Comparison of ENCODE assay signal across 8 cellular contexts in genomic region chr1:27300341-27301051, GRCh38. TPM values are rescaled to one million over a fixed set of nuclear protein-coding genes. Genes with fewer than 3 reads are reported as not detected.
DNase-seq lines count a peak whose midpoint lies in the region; ATAC-seq and TF ChIP-seq lines count a peak whose summit lies in the region.

No MANE protein-coding gene starts in this region.

- H3K36me3 ChIP-seq in KMS-11 (ENCODE audit: insufficient read depth), result no peaks in the 10 kb centered on the region

- H3K4me1 ChIP-seq in KMS-11 (ENCODE audit: low read depth, poor library complexity, severe bottlenecking), result no peaks in the 10 kb centered on the region

- intact Hi-C loops in activated T-helper 1 cell treated with anti-CD3 and anti-CD28 coated beads, Interleukin-12 subunit alpha, Interleukin-12 subunit beta, Interleukin-2, Interleukin-4 antibody, amounts not matched to agents 30 ng/mL and 10 ng/mL and 1 ng/mL, durations not matched to agents 14 hours and 24 hours and 36 hours (cut with micrococcal nuclease), result loop anchor here (1.0 to 2.0 kb wide), 4 partner anchors 56 to 306 kb away; no protein-coding TSS in a partner anchor

- no peak overlapping the region for H2AFZ ChIP-seq in KMS-11 (ENCODE audit: low read depth)

- DNase-seq in GDM1 (lab: John Stamatoyannopoulos, UW) (peak; percentile 85), RKO (ENCODE audit: low spot score) (peak; percentile 84), fibroblast of gingiva (ENCODE audit: low read depth) (peak; percentile 83)
- peak; percentile 61 for DNase-seq in activated T-helper 1 cell treated with anti-CD3 and anti-CD28 coated beads, Interleukin-12 subunit alpha, Interleukin-12 subunit beta, Interleukin-2, Interleukin-4 antibody, amounts not matched to agents 30 ng/mL and 10 ng/mL and 1 ng/mL, durations not matched to agents 14 hours and 24 hours and 36 hours (ENCODE audit: low spot score)
- peak; percentile 71 for DNase-seq in natural killer cell treated with Interleukin-12 subunit alpha and Interleukin-12 subunit beta and Interleukin-15 and Interleukin-18, amount 100 ng/mL, for 72 hours (ENCODE audit: low spot score)
- peak; percentile 68 to 83 for DNase-seq in stimulated activated effector memory CD8-positive, alpha-beta T cell treated with anti-CD3 and anti-CD28 coated beads, Interleukin-12 subunit alpha, Interleukin-12 subunit beta, amount 100 ng/mL, for 72 hours (ENCODE audit: low spot score in 2 of 2)

- no peaks in the 10 kb centered on the region for H3K27me3 Mint-ChIP-seq in activated T-helper 1 cell treated with anti-CD3 and anti-CD28 coated beads, Interleukin-12 subunit alpha, Interleukin-12 subunit beta, Interleukin-2, Interleukin-4 antibody, amounts not matched to agents 30 ng/mL and 10 ng/mL and 1 ng/mL, durations not matched to agents 14 hours and 24 hours and 36 hours (ENCODE audit: insufficient read depth)
- no peaks in the 10 kb centered on the region for H3K27me3 Mint-ChIP-seq in natural killer cell treated with Interleukin-12 subunit alpha and Interleukin-12 subunit beta and Interleukin-15 and Interleukin-18, amount 100 ng/mL, for 72 hours

- TF ChIP-seq CTCF in KMS-11 (conservative IDR thresholded peaks at IDR 0.05; ENCODE audit: low read depth, low read length), result peak; percentile 86

- no peak overlapping the region for H3K4me3 ChIP-seq in KMS-11 (IDR thresholded peaks at IDR 0.05; ENCODE audit: insufficient read depth, low read depth, low read length)

- H3K4me3 Mint-ChIP-seq in activated T-helper 1 cell treated with anti-CD3 and anti-CD28 coated beads, Interleukin-12 subunit alpha, Interleukin-12 subunit beta, Interleukin-2, Interleukin-4 antibody, amounts not matched to agents 30 ng/mL and 10 ng/mL and 1 ng/mL, durations not matched to agents 14 hours and 24 hours and 36 hours, result no peak overlapping the region
- H3K4me3 Mint-ChIP-seq in natural killer cell treated with Interleukin-12 subunit alpha and Interleukin-12 subunit beta and Interleukin-15 and Interleukin-18, amount 100 ng/mL, for 72 hours, result no peak overlapping the region
- H3K4me3 Mint-ChIP-seq in stimulated activated effector memory CD8-positive, alpha-beta T cell treated with anti-CD3 and anti-CD28 coated beads, Interleukin-12 subunit alpha, Interleukin-12 subunit beta, amount 100 ng/mL, for 72 hours, result no peak overlapping the region

- H3K4me1 Mint-ChIP-seq in activated T-helper 1 cell treated with anti-CD3 and anti-CD28 coated beads, Interleukin-12 subunit alpha, Interleukin-12 subunit beta, Interleukin-2, Interleukin-4 antibody, amounts not matched to agents 30 ng/mL and 10 ng/mL and 1 ng/mL, durations not matched to agents 14 hours and 24 hours and 36 hours (ENCODE audit: low read depth), result peaks cover 4% of the 10 kb centered on the region
- no peaks in the 10 kb centered on the region for H3K4me1 Mint-ChIP-seq in natural killer cell treated with Interleukin-12 subunit alpha and Interleukin-12 subunit beta and Interleukin-15 and Interleukin-18, amount 100 ng/mL, for 72 hours (ENCODE audit: low read depth in 2 of 2)
- H3K4me1 Mint-ChIP-seq in stimulated activated effector memory CD8-positive, alpha-beta T cell treated with anti-CD3 and anti-CD28 coated beads, Interleukin-12 subunit alpha, Interleukin-12 subunit beta, amount 100 ng/mL, for 72 hours, result no peaks in the 10 kb centered on the region

- no peaks in the 10 kb centered on the region for H3K27me3 ChIP-seq in KMS-11 (ENCODE audit: insufficient read depth, low read depth)

- no peaks in the 10 kb centered on the region for H3K9me3 Mint-ChIP-seq in activated T-helper 1 cell treated with anti-CD3 and anti-CD28 coated beads, Interleukin-12 subunit alpha, Interleukin-12 subunit beta, Interleukin-2, Interleukin-4 antibody, amounts not matched to agents 30 ng/mL and 10 ng/mL and 1 ng/mL, durations not matched to agents 14 hours and 24 hours and 36 hours
- H3K9me3 Mint-ChIP-seq in natural killer cell treated with Interleukin-12 subunit alpha and Interleukin-12 subunit beta and Interleukin-15 and Interleukin-18, amount 100 ng/mL, for 72 hours, result no peaks in the 10 kb centered on the region
- no peaks in the 10 kb centered on the region for H3K9me3 Mint-ChIP-seq in stimulated activated effector memory CD8-positive, alpha-beta T cell treated with anti-CD3 and anti-CD28 coated beads, Interleukin-12 subunit alpha, Interleukin-12 subunit beta, amount 100 ng/mL, for 72 hours

- H4K20me1 ChIP-seq in KMS-11 (ENCODE audit: insufficient read depth), result no peaks in the 10 kb centered on the region

- ATAC-seq in natural killer cell treated with Interleukin-12 subunit alpha and Interleukin-12 subunit beta and Interleukin-15 and Interleukin-18, amount 100 ng/mL, for 72 hours, result peak; percentile 77 to 89
- ATAC-seq in stimulated activated effector memory CD8-positive, alpha-beta T cell treated with anti-CD3 and anti-CD28 coated beads, Interleukin-12 subunit alpha, Interleukin-12 subunit beta, amount 100 ng/mL, for 72 hours, result peak; percentile 84
- ATAC-seq in GM18858 (IDR thresholded peaks at IDR 0.05; ENCODE audit: unreplicated experiment), result no peak

- peaks cover 6% of the 10 kb centered on the region for H3K36me3 Mint-ChIP-seq in activated T-helper 1 cell treated with anti-CD3 and anti-CD28 coated beads, Interleukin-12 subunit alpha, Interleukin-12 subunit beta, Interleukin-2, Interleukin-4 antibody, amounts not matched to agents 30 ng/mL and 10 ng/mL and 1 ng/mL, durations not matched to agents 14 hours and 24 hours and 36 hours (ENCODE audit: low read depth)
- no peaks in the 10 kb centered on the region for H3K36me3 Mint-ChIP-seq in natural killer cell treated with Interleukin-12 subunit alpha and Interleukin-12 subunit beta and Interleukin-15 and Interleukin-18, amount 100 ng/mL, for 72 hours
- H3K36me3 Mint-ChIP-seq in stimulated activated effector memory CD8-positive, alpha-beta T cell treated with anti-CD3 and anti-CD28 coated beads, Interleukin-12 subunit alpha, Interleukin-12 subunit beta, amount 100 ng/mL, for 72 hours, result peaks cover 48% of the 10 kb centered on the region

- H3K9ac ChIP-seq in KMS-11, result no peak overlapping the region

- H3K27ac ChIP-seq in KMS-11, result no peak overlapping the region

- no peak overlapping the region for H3K27ac Mint-ChIP-seq in activated T-helper 1 cell treated with anti-CD3 and anti-CD28 coated beads, Interleukin-12 subunit alpha, Interleukin-12 subunit beta, Interleukin-2, Interleukin-4 antibody, amounts not matched to agents 30 ng/mL and 10 ng/mL and 1 ng/mL, durations not matched to agents 14 hours and 24 hours and 36 hours
- H3K27ac Mint-ChIP-seq in natural killer cell treated with Interleukin-12 subunit alpha and Interleukin-12 subunit beta and Interleukin-15 and Interleukin-18, amount 100 ng/mL, for 72 hours, result no peak overlapping the region
- no peak overlapping the region for H3K27ac Mint-ChIP-seq in stimulated activated effector memory CD8-positive, alpha-beta T cell treated with anti-CD3 and anti-CD28 coated beads, Interleukin-12 subunit alpha, Interleukin-12 subunit beta, amount 100 ng/mL, for 72 hours

- no peaks in the 10 kb centered on the region for H3K79me2 ChIP-seq in KMS-11 (ENCODE audit: insufficient read depth, low read depth)

- no peak overlapping the region for H3K4me2 ChIP-seq in KMS-11

RNA-seq across cellular contexts. Expression of gene TMEM222, which starts 21.5 kb away (rescaled TPM):
- 44.3 and 47.4 TPM in 2 replicates for total RNA-seq in activated T-helper 1 cell treated with anti-CD3 and anti-CD28 coated beads, Interleukin-12 subunit alpha, Interleukin-12 subunit beta, Interleukin-2, Interleukin-4 antibody, amounts not matched to agents 30 ng/mL and 10 ng/mL and 1 ng/mL, durations not matched to agents 14 hours and 24 hours and 36 hours
- total RNA-seq in natural killer cell treated with Interleukin-12 subunit alpha and Interleukin-12 subunit beta and Interleukin-15 and Interleukin-18, amount 100 ng/mL, for 72 hours, result 10 to 100 TPM; 40.6 to 49.5 TPM

RNA-seq across cellular contexts. Expression of gene SYTL1, which starts 41.3 kb away (rescaled TPM):
- total RNA-seq in activated T-helper 1 cell treated with anti-CD3 and anti-CD28 coated beads, Interleukin-12 subunit alpha, Interleukin-12 subunit beta, Interleukin-2, Interleukin-4 antibody, amounts not matched to agents 30 ng/mL and 10 ng/mL and 1 ng/mL, durations not matched to agents 14 hours and 24 hours and 36 hours, result 24.4 and 26.3 TPM in 2 replicates
- total RNA-seq in natural killer cell treated with Interleukin-12 subunit alpha and Interleukin-12 subunit beta and Interleukin-15 and Interleukin-18, amount 100 ng/mL, for 72 hours, result 10 to 100 TPM; 24.2 to 39.5 TPM
